In genomic region chr11:17347676-17348075, GRCh38 we compare ENCODE assay signal across 29 cellular contexts.
"Had no signal": no experiment of that assay in that cellular context is flagged by ENCODE, and none has a peak within 500 bp of the region (broad histone marks: within the 10 kb centered on the region; RNA-seq: fewer than 3 reads in every experiment).

No MANE protein-coding gene starts in this region.

- H3K36me3 ChIP-seq: lower lobe of right lung, neural progenitor cell, ovary, right atrium auricular region, right lobe of liver, suprapubic skin, thoracic aorta, upper lobe of right lung had no signal

- H3K27ac Mint-ChIP-seq: mesothelial cell of epicardium; natural killer cell; nephron progenitor cell; neural progenitor cell; progenitor cell of endocrine pancreas; stimulated activated naive B cell treated with anti-CD40 and anti-IgM and Interleukin-4, amounts not matched to agents 10 μg/mL and 1 μg/mL and 100 μg/mL, for 72 hours; stimulated activated naive CD8-positive, alpha-beta T cell treated with anti-CD3 and anti-CD28 coated beads, Interleukin-15, Interleukin-2, amounts not matched to agents 100 ng/mL and 50 ng/mL, for 24 hours had no signal

- H2AFZ ChIP-seq: neural progenitor cell had no signal

- H3K9me3 Mint-ChIP-seq: mesothelial cell of epicardium; naive B cell; natural killer cell; nephron progenitor cell; neural progenitor cell; stimulated activated naive B cell treated with anti-CD40 and anti-IgM and Interleukin-4, amounts not matched to agents 10 μg/mL and 1 μg/mL and 100 μg/mL, for 72 hours; stimulated activated naive CD8-positive, alpha-beta T cell treated with anti-CD3 and anti-CD28 coated beads, Interleukin-15, Interleukin-2, amounts not matched to agents 100 ng/mL and 50 ng/mL, for 24 hours had no signal

- H3K4me3 ChIP-seq: left lung, lower lobe of right lung, neural progenitor cell, ovary, right atrium auricular region, right lobe of liver, skin epidermis, suprapubic skin, thoracic aorta, tibial artery, upper lobe of right lung had no signal

- H3K27me3 ChIP-seq: left lung, ovary, right atrium auricular region, right lobe of liver, suprapubic skin, tibial artery, upper lobe of right lung had no signal

- H3K4me2 ChIP-seq: neural progenitor cell had no signal

- H3K4me3 Mint-ChIP-seq: mesothelial cell of epicardium; natural killer cell; nephron progenitor cell; neural progenitor cell; stimulated activated naive B cell treated with anti-CD40 and anti-IgM and Interleukin-4, amounts not matched to agents 10 μg/mL and 1 μg/mL and 100 μg/mL, for 72 hours; stimulated activated naive CD8-positive, alpha-beta T cell treated with anti-CD3 and anti-CD28 coated beads, Interleukin-15, Interleukin-2, amounts not matched to agents 100 ng/mL and 50 ng/mL, for 24 hours had no signal

- H3K9ac ChIP-seq: neural progenitor cell had no signal

- DNase-seq: hippocampal formation; kidney; left colon; left lung; lower lobe of right lung; mesendoderm; naive B cell; natural killer cell; nephron progenitor cell; occipital lobe; ovary; right lobe of liver; stimulated activated CD4-positive, alpha-beta T cell treated with anti-CD3 and anti-CD28 coated beads, Interleukin-12 subunit alpha, Interleukin-12 subunit beta, amount 100 ng/mL, for 4 hours; stimulated activated CD4-positive, alpha-beta T cell treated with anti-CD3 and anti-CD28 coated beads, Interleukin-15, amount 100 ng/mL, for 24 hours; stimulated activated CD4-positive, alpha-beta T cell treated with anti-CD3 and anti-CD28 coated beads, Interleukin-2, amount 100 ng/mL, for 24 hours; stimulated activated CD4-positive, alpha-beta T cell treated with anti-CD3 and anti-CD28 coated beads, Interleukin-4, amount 100 ng/mL, for 1 hour; stimulated activated naive B cell treated with anti-CD40 and anti-IgM and Interleukin-4, amounts not matched to agents 10 μg/mL and 1 μg/mL and 100 μg/mL, for 72 hours; tibial artery; trophoblast cell; upper lobe of right lung had no signal

- H3K27me3 Mint-ChIP-seq: stimulated activated naive CD8-positive, alpha-beta T cell treated with anti-CD3 and anti-CD28 coated beads, Interleukin-15, Interleukin-2, amounts not matched to agents 100 ng/mL and 50 ng/mL, for 24 hours had no signal

- H3K27ac ChIP-seq: left lung, lower lobe of right lung, neural progenitor cell, neutrophil, ovary, right atrium auricular region, right lobe of liver, skin epidermis, suprapubic skin, thoracic aorta, tibial artery, upper lobe of right lung had no signal

- H3K9me3 ChIP-seq: left lung, lower lobe of right lung, neutrophil, ovary, right atrium auricular region, right lobe of liver, suprapubic skin, thoracic aorta, tibial artery, upper lobe of right lung had no signal

- H3K36me3 Mint-ChIP-seq: mesothelial cell of epicardium; naive B cell; neural progenitor cell; stimulated activated naive B cell treated with anti-CD40 and anti-IgM and Interleukin-4, amounts not matched to agents 10 μg/mL and 1 μg/mL and 100 μg/mL, for 72 hours had no signal

- ATAC-seq: left colon; left lung; lower lobe of right lung; natural killer cell; right lobe of liver; stimulated activated naive B cell treated with anti-CD40 and anti-IgM and Interleukin-4, amounts not matched to agents 10 μg/mL and 1 μg/mL and 100 μg/mL, for 72 hours; upper lobe of right lung had no signal
